In genomic region chr6:75396005-75396800, GRCh38 we compare ENCODE assay signal across 39 cellular contexts.
DNase-seq lines count a peak whose midpoint lies in the region; ATAC-seq, FAIRE-seq and TF ChIP-seq lines count a peak whose summit lies in the region.
"Had no signal": no experiment of that assay in that cellular context is flagged by ENCODE, and none has a peak within 500 bp of the region (broad histone marks: within the 10 kb centered on the region; RNA-seq: fewer than 3 reads in every experiment).

No MANE protein-coding gene starts in this region.

- H4K91ac ChIP-seq in H9 (ENCODE audit: insufficient read length, low read depth, low read length): no peak overlapping the region

- H3K27me3 Mint-ChIP-seq in astrocyte (ENCODE audit: low read depth, unreplicated experiment) (no peaks in the 10 kb centered on the region), H9 (ENCODE audit: low read depth) (no peaks in the 10 kb centered on the region; the same call in 1 of the 2 replicates)

- H3K14ac ChIP-seq in H9 (ENCODE audit: insufficient read depth, low read length): no peak overlapping the region

- H3K18ac ChIP-seq in H9 (ENCODE audit: insufficient read length, low read depth, low read length): no peak overlapping the region

- intact Hi-C loops in Right ventricle myocardium inferior (cut with DNase I) (no loop called here), cardiac septum (cut with DNase I) (no loop called here), gastrocnemius medialis (cut with DNase I; ENCODE audit: low total_unique reads) (no loop called here)

- H3K36me3 Mint-ChIP-seq in astrocyte (ENCODE audit: low read depth, unreplicated experiment) (no peaks in the 10 kb centered on the region), H9 (ENCODE audit: insufficient read depth in 1 of 3, low read depth in 3 of 3) (no peaks in the 10 kb centered on the region)
- H3K36me3 Mint-ChIP-seq: activated naive CD4-positive, alpha-beta T cell treated with anti-CD3 and anti-CD28 coated beads, Interleukin-2, amount 50 U/mL, for 72 hours; CD14-positive monocyte; natural killer cell treated with Interleukin-12 subunit alpha and Interleukin-12 subunit beta and Interleukin-15 and Interleukin-18, amount 100 ng/mL, for 72 hours had no signal

- H3K56ac ChIP-seq in H9 (ENCODE audit: insufficient read length, low read depth, low read length): no peak overlapping the region

- H3K79me1 ChIP-seq in H9 (ENCODE audit: insufficient read depth, low read depth, low read length, poor library complexity, severe bottlenecking): no peaks in the 10 kb centered on the region

- no peak overlapping the region for H2BK20ac ChIP-seq in H9 (ENCODE audit: low read depth, low read length, poor library complexity, severe bottlenecking)

- no peaks in the 10 kb centered on the region for H3K9me3 Mint-ChIP-seq in astrocyte (ENCODE audit: unreplicated experiment)
- H3K9me3 Mint-ChIP-seq in H9: no peaks in the 10 kb centered on the region
- H3K9me3 Mint-ChIP-seq: activated naive CD4-positive, alpha-beta T cell treated with anti-CD3 and anti-CD28 coated beads, Interleukin-2, amount 50 U/mL, for 72 hours; natural killer cell treated with Interleukin-12 subunit alpha and Interleukin-12 subunit beta and Interleukin-15 and Interleukin-18, amount 100 ng/mL, for 72 hours; stimulated activated naive CD8-positive, alpha-beta T cell treated with anti-CD3 and anti-CD28 coated beads, Interleukin-15, Interleukin-2, amounts not matched to agents 100 ng/mL and 50 ng/mL, for 24 hours had no signal

- no peak overlapping the region for H3T11ph ChIP-seq in H9 (ENCODE audit: low read length)

- no peak overlapping the region for H2AK5ac ChIP-seq in H9 (ENCODE audit: insufficient read length, low read length)

- H2BK15ac ChIP-seq in H9 (ENCODE audit: low read depth, low read length): no peak overlapping the region

- in situ Hi-C loops in gastrocnemius medialis (cut with MboI; ENCODE audit: low sequenced_read_pairs in 4 of 4): no loop called here

- H3K27me3 ChIP-seq in astrocyte (ENCODE audit: insufficient read depth, low read length) (no peaks in the 10 kb centered on the region), gastrocnemius medialis (no peaks in the 10 kb centered on the region), H9 (ENCODE audit: insufficient read depth, low read length) (no peaks in the 10 kb centered on the region)
- H3K27me3 ChIP-seq: breast epithelium, testis had no signal

- H3K23ac ChIP-seq in H9 (ENCODE audit: insufficient read length, low read depth, low read length): no peak overlapping the region

- TF ChIP-seq CTCF in astrocyte (IDR thresholded peaks at IDR 0.05; ENCODE audit: insufficient read depth, low read depth, low read length) (no peak), gastrocnemius medialis (IDR thresholded peaks at IDR 0.05 in 4 of 5, conservative IDR thresholded peaks at IDR 0.05 in 1 of 5) (no peak), H9 (conservative IDR thresholded peaks at IDR 0.05) (no peak)

- peak; percentile 37 for ATAC-seq in Right ventricle myocardium inferior
- peak; percentile 81 to 99 for ATAC-seq in gastrocnemius medialis
- ATAC-seq in HG02678 (IDR thresholded peaks at IDR 0.05; ENCODE audit: unreplicated experiment): no peak
- ATAC-seq: activated naive CD4-positive, alpha-beta T cell treated with anti-CD3 and anti-CD28 coated beads, Interleukin-2, amount 50 U/mL, for 72 hours; HCT116; natural killer cell treated with Interleukin-12 subunit alpha and Interleukin-12 subunit beta and Interleukin-15 and Interleukin-18, amount 100 ng/mL, for 72 hours had no signal

- no peaks in the 10 kb centered on the region for H4K20me1 ChIP-seq in astrocyte (ENCODE audit: insufficient read depth, low read length)
- no peaks in the 10 kb centered on the region for H4K20me1 ChIP-seq in H9 (ENCODE audit: control insufficient read depth, insufficient read depth, insufficient read length)

- no peak overlapping the region for H2BK120ac ChIP-seq in H9 (ENCODE audit: low read depth, low read length, poor library complexity, severe bottlenecking)

- no CpG with 5 or more reads among the region's 6 CpGs for WGBS in H9 (ENCODE audit: extremely low coverage, insufficient read length, low lambda C conversion rate)

- H3K27ac ChIP-seq in astrocyte (ENCODE audit: low read depth, low read length): no peak overlapping the region
- peak overlapping the region; percentile 66 to 76 (median 67) for H3K27ac ChIP-seq in gastrocnemius medialis
- H3K27ac ChIP-seq in H9 (ENCODE audit: insufficient read length, low read depth, low read length): no peak overlapping the region
- H3K27ac ChIP-seq: breast epithelium, epithelial cell of prostate, PC-9, testis, WERI-Rb-1 had no signal

- H3K4me3 ChIP-seq in astrocyte (ENCODE audit: insufficient read depth, low read depth, low read length): no peak overlapping the region
- H3K4me3 ChIP-seq in gastrocnemius medialis: no peak overlapping the region
- H3K4me3 ChIP-seq: breast epithelium, PC-9, testis had no signal

- H3K4ac ChIP-seq in H9 (ENCODE audit: low read depth, low read length): no peak overlapping the region

- no peak overlapping the region for H4K5ac ChIP-seq in H9 (ENCODE audit: insufficient read length, low read depth, low read length)

- H3K4me3 Mint-ChIP-seq in astrocyte (ENCODE audit: unreplicated experiment): peak overlapping the region; percentile 17
- no peak overlapping the region for H3K4me3 Mint-ChIP-seq in H9
- H3K4me3 Mint-ChIP-seq: CD14-positive monocyte; natural killer cell treated with Interleukin-12 subunit alpha and Interleukin-12 subunit beta and Interleukin-15 and Interleukin-18, amount 100 ng/mL, for 72 hours; stimulated activated naive CD8-positive, alpha-beta T cell treated with anti-CD3 and anti-CD28 coated beads, Interleukin-15, Interleukin-2, amounts not matched to agents 100 ng/mL and 50 ng/mL, for 24 hours had no signal

- no peak for TF ChIP-seq POLR2A in gastrocnemius medialis (IDR thresholded peaks at IDR 0.05)

- H3K9me3 ChIP-seq in astrocyte (ENCODE audit: insufficient read depth, low read depth, low read length): no peaks in the 10 kb centered on the region
- no peaks in the 10 kb centered on the region for H3K9me3 ChIP-seq in gastrocnemius medialis
- no peaks in the 10 kb centered on the region for H3K9me3 ChIP-seq in H9 (ENCODE audit: control insufficient read depth, low read depth, low read length)
- H3K9me3 ChIP-seq: breast epithelium, Caco-2, testis had no signal

- no peak overlapping the region for H2AFZ ChIP-seq in astrocyte (ENCODE audit: low read depth, low read length)
- no peak overlapping the region for H2AFZ ChIP-seq in H9 (ENCODE audit: low read length)
- H2AFZ ChIP-seq: PC-9 had no signal

- H4K8ac ChIP-seq in H9 (replicated peaks; ENCODE audit: insufficient read length, low read depth, low read length): no peak overlapping the region

- H3K23me2 ChIP-seq in H9 (ENCODE audit: insufficient read length, low read depth, low read length, poor library complexity, severe bottlenecking): no peaks in the 10 kb centered on the region

- H3K4me2 ChIP-seq in astrocyte (ENCODE audit: low read length) (no peak overlapping the region), H9 (ENCODE audit: insufficient read depth, insufficient read length, low read length) (no peak overlapping the region)
- H3K4me2 ChIP-seq: PC-9 had no signal

- H3K4me1 ChIP-seq in astrocyte (ENCODE audit: insufficient read depth, low read length) (no peaks in the 10 kb centered on the region), gastrocnemius medialis (peaks cover 91 to 95% of the 10 kb centered on the region in 2 donors), H9 (ENCODE audit: insufficient read depth, low read length) (no peaks in the 10 kb centered on the region)
- H3K4me1 ChIP-seq: breast epithelium, Caco-2, testis had no signal

- H3K4me1 Mint-ChIP-seq in astrocyte (ENCODE audit: low read depth, unreplicated experiment) (peaks cover 13% of the 10 kb centered on the region), H9 (no peaks in the 10 kb centered on the region; a peak in 1 of 4 replicates)
- H3K4me1 Mint-ChIP-seq: CD14-positive monocyte had no signal

- H3K27ac Mint-ChIP-seq in astrocyte (ENCODE audit: unreplicated experiment) (no peak overlapping the region), H9 (0 out of 7 replicates have a peak overlapping the region, but pooled peaks of 1 of the 3 experiments have one; percentile 20)
- H3K27ac Mint-ChIP-seq: activated naive CD4-positive, alpha-beta T cell treated with anti-CD3 and anti-CD28 coated beads, Interleukin-2, amount 50 U/mL, for 72 hours; CD14-positive monocyte; natural killer cell treated with Interleukin-12 subunit alpha and Interleukin-12 subunit beta and Interleukin-15 and Interleukin-18, amount 100 ng/mL, for 72 hours; stimulated activated naive CD8-positive, alpha-beta T cell treated with anti-CD3 and anti-CD28 coated beads, Interleukin-15, Interleukin-2, amounts not matched to agents 100 ng/mL and 50 ng/mL, for 24 hours had no signal

- no peak overlapping the region for H3K9ac ChIP-seq in astrocyte (ENCODE audit: low read length)
- no peak overlapping the region for H3K9ac ChIP-seq in H9 (ENCODE audit: extremely low read depth, insufficient read length, low read length)

- no peaks in the 10 kb centered on the region for H3K79me2 ChIP-seq in astrocyte (ENCODE audit: insufficient read depth, low read length)
- no peaks in the 10 kb centered on the region for H3K79me2 ChIP-seq in H9 (ENCODE audit: insufficient read depth, low read length)

- no peak overlapping the region for H2BK12ac ChIP-seq in H9 (ENCODE audit: insufficient read length, low read depth, low read length)

- DNase-seq in Right ventricle myocardium inferior (ENCODE audit: missing footprints) (no peak), cardiac septum (ENCODE audit: low spot score) (no peak), astrocyte (ENCODE audit: low read depth) (no peak), islet precursor cell (peak; percentile 88), gastrocnemius medialis (peak; percentile 56 to 69), NCI-H2081 (lab: John Stamatoyannopoulos, UW) (no peak), H9 (no peak)
- DNase-seq: 8988T; activated CD4-positive, alpha-beta T cell treated with anti-CD3 and anti-CD28 coated beads for 48 hours; activated effector memory CD4-positive, alpha-beta T cell treated with Interleukin-2 at 50 U/mL for 16 hours; Caco-2; DMS53; effector CD4-positive, alpha-beta T cell; midbrain; NCI-H1048; NCI-H1694 treated with DMSO at 0.1 percent for 48 hours; NCI-H2171; NCI-H524 treated with DMSO at 0.1 percent for 48 hours; PC-9; retina; SHP77; stimulated activated CD4-positive, alpha-beta T cell treated with anti-CD3 and anti-CD28 coated beads, Interleukin-2, amount 100 ng/mL, for 24 hours; stimulated activated CD8-positive, alpha-beta memory T cell treated with anti-CD3 and anti-CD28 coated beads, Interleukin-4, amount 100 ng/mL, for 48 hours; SW 1271; T1000; testis; WERI-Rb-1 had no signal

- no peak for FAIRE-seq in astrocyte (lab: Jason Lieb, UNC)
- FAIRE-seq: colon, G401.6, islet of Langerhans, urothelium cell line had no signal

- H3K36me3 ChIP-seq in astrocyte (ENCODE audit: insufficient read depth, low read length) (no peaks in the 10 kb centered on the region), gastrocnemius medialis (no peaks in the 10 kb centered on the region)
- H3K36me3 ChIP-seq: breast epithelium, WERI-Rb-1 had no signal

- H2BK5ac ChIP-seq in H9 (ENCODE audit: insufficient read length, low read length): no peak overlapping the region

Comparison
In these comparisons a context has a peak if more than half of its experiments do, and no peak if none do; other contexts are left out.
1. DNase-seq: peak in islet precursor cell (single experiment) and gastrocnemius medialis (2 of 2); none in Right ventricle myocardium inferior (single experiment), cardiac septum (single experiment), astrocyte (single experiment), NCI-H2081 (0 of 2) and H9 (single experiment).
2. H3K27ac ChIP-seq: peak in gastrocnemius medialis (4 of 4); none in astrocyte (single experiment) and H9 (single experiment).